1 cellular context compared by ENCODE assay signal in the genomic region with DNA sequence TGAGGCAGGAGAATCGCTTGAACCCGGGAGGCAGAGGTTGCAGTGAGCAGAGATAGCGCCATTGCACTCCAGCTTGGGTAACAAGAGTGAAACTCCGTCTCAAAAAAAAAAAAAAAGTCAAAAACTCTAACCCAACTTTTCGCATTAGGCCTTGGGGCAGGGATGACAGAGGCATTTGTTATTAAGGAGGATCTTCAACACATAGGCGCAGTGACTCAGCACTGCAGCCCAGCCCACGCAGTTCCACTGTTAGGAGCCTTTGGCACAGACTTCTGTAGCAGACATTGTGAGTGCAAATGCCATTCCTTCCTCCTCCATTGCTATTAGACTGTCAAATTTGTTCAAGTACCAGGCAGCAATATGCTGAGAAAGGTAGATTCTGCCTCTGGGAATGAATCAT.
TF ChIP-seq lines count a peak whose summit lies in the region.

No MANE protein-coding gene starts in this region.

TF ChIP-seq in IMR-90, 13 proteins besides CTCF, POLR2A, EP300 and RAD21 (continued from another document):
- no peak for TF ChIP-seq MXI1 (IDR thresholded peaks at IDR 0.05; ENCODE audit: borderline replicate concordance, low read depth, low read length)
- TF ChIP-seq MAZ (IDR thresholded peaks at IDR 0.05; ENCODE audit: borderline replicate concordance, low read depth, low read length), result no peak
- peak; percentile 75; the same call in 1 of the 2 replicates for TF ChIP-seq NFE2L2 (IDR thresholded peaks at IDR 0.05; ENCODE audit: low read depth, low read length)
- TF ChIP-seq CHD1 (IDR thresholded peaks at IDR 0.05; ENCODE audit: low read depth, low read length), result no peak
